ENCODE assay signal across 10 cellular contexts in the genomic region with DNA sequence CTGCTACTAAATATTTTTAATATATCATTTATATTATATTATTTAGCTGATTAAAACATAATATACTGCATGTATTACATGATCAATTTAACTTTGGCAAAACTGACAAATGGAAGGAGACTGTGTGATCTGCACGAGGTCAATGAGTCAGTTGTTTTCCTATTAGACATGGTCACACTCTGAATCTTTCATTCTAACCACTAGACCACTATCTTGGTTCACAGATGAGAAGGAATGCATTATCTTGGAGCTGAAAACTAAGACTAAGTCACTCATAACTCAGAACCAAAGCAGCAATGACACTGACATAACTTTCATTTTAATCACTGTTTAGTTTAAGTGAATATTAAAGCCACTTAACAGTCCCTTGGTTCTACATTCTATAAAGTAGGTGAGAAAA. TPM values are rescaled to one million over a fixed set of nuclear protein-coding genes. Genes with fewer than 3 reads are reported as not detected.
DNase-seq lines count a peak whose midpoint lies in the region; ATAC-seq lines count a peak whose summit lies in the region.
"Had no signal": no experiment of that assay in that cellular context is flagged by ENCODE, and none has a peak within 500 bp of the region (broad histone marks: within the 10 kb centered on the region; RNA-seq: fewer than 3 reads in every experiment).

No MANE protein-coding gene starts in this region.

- H3K27ac Mint-ChIP-seq in activated naive CD8-positive, alpha-beta T cell treated with anti-CD3 and anti-CD28 coated beads, Interleukin-2, amount 10 ng/mL, durations not matched to agents 7 days and 5 days: peak overlapping the region; percentile 71

- no peaks in the 10 kb centered on the region for H3K27me3 Mint-ChIP-seq in activated naive CD8-positive, alpha-beta T cell treated with anti-CD3 and anti-CD28 coated beads, Interleukin-2, amount 10 ng/mL, durations not matched to agents 7 days and 5 days

- peak; percentile 95 to 98 for ATAC-seq in activated CD4-positive, CD25-positive, alpha-beta regulatory T cell treated with anti-CD3 and anti-CD28 coated beads, Interleukin-2, amount 50 U/mL, for 24 hours
- ATAC-seq in HG02938 (IDR thresholded peaks at IDR 0.05; ENCODE audit: unreplicated experiment): peak; percentile 74
- peak; percentile 53 for ATAC-seq in activated naive CD8-positive, alpha-beta T cell treated with anti-CD3 and anti-CD28 coated beads, Interleukin-2, amount 10 ng/mL, durations not matched to agents 7 days and 5 days (ENCODE audit: low read depth)

- H3K4me3 Mint-ChIP-seq in activated naive CD8-positive, alpha-beta T cell treated with anti-CD3 and anti-CD28 coated beads, Interleukin-2, amount 10 ng/mL, durations not matched to agents 7 days and 5 days: peak overlapping the region; percentile 68

- POLR2A ChIA-PET in activated naive CD8-positive, alpha-beta T cell treated with anti-CD3 and anti-CD28 coated beads, Interleukin-2, amount 10 ng/mL, durations not matched to agents 7 days and 5 days (lab: Charles Lee): interaction anchor here (1.3 to 6.2 kb wide), 4 partner anchors 13 to 35 kb away, joined by 3 to 85 read pairs (median 11); a partner anchor contains a TSS

- H3K9me3 Mint-ChIP-seq in activated naive CD8-positive, alpha-beta T cell treated with anti-CD3 and anti-CD28 coated beads, Interleukin-2, amount 10 ng/mL, durations not matched to agents 7 days and 5 days: peaks cover 2% of the 10 kb centered on the region

- H3K4me1 Mint-ChIP-seq in activated naive CD8-positive, alpha-beta T cell treated with anti-CD3 and anti-CD28 coated beads, Interleukin-2, amount 10 ng/mL, durations not matched to agents 7 days and 5 days: peaks cover 53% of the 10 kb centered on the region

- no peak for DNase-seq in activated CD4-positive, CD25-positive, alpha-beta regulatory T cell treated with anti-CD3 and anti-CD28 coated beads, Interleukin-2, amount 50 U/mL, for 72 hours
- DNase-seq in activated naive CD8-positive, alpha-beta T cell treated with anti-CD3 and anti-CD28 coated beads, Interleukin-2, amount 10 ng/mL, durations not matched to agents 7 days and 5 days: no peak
- peak; percentile 96 for DNase-seq in renal cortical epithelial cell (ENCODE audit: low read depth)
- DNase-seq in stimulated activated naive CD4-positive, alpha-beta T cell treated with Interleukin-2 at 50 U/mL for 16 hours (lab: John Stamatoyannopoulos, UW): no peak
- no peak for DNase-seq in stimulated activated CD4-positive, alpha-beta T cell treated with anti-CD3 and anti-CD28 coated beads, Interleukin-2, amount 100 ng/mL, for 24 hours
- DNase-seq in NCI-H146 treated with DMSO at 0.1 percent for 48 hours (lab: John Stamatoyannopoulos, UW; ENCODE audit: unreplicated experiment): no peak
- DNase-seq: upper lobe of left lung had no signal

- H3K36me3 Mint-ChIP-seq in activated naive CD8-positive, alpha-beta T cell treated with anti-CD3 and anti-CD28 coated beads, Interleukin-2, amount 10 ng/mL, durations not matched to agents 7 days and 5 days: peaks cover 53% of the 10 kb centered on the region

RNA-seq across cellular contexts. Expression of a gene that starts 37.4 kb away (rescaled TPM):
- 10 to 100 TPM; 89.5 to 91.1 TPM for total RNA-seq in activated naive CD8-positive, alpha-beta T cell treated with anti-CD3 and anti-CD28 coated beads, Interleukin-2, amount 10 ng/mL, durations not matched to agents 7 days and 5 days
- total RNA-seq in renal cortical epithelial cell: 41.5 and 74.2 TPM in 2 replicates

RNA-seq across cellular contexts. Expression of a gene that starts 54.1 kb away (rescaled TPM):
- 1 to 10 TPM in 1 of 2 experiments, under 1 TPM in 1; 0.94 to 1.1 TPM for total RNA-seq in activated naive CD8-positive, alpha-beta T cell treated with anti-CD3 and anti-CD28 coated beads, Interleukin-2, amount 10 ng/mL, durations not matched to agents 7 days and 5 days
- total RNA-seq in renal cortical epithelial cell: 0.15 TPM in 1 of 2 replicates, not detected in the other
- total RNA-seq: SJSA1 had no signal
